1 cellular context compared by ENCODE assay signal in the genomic region with DNA sequence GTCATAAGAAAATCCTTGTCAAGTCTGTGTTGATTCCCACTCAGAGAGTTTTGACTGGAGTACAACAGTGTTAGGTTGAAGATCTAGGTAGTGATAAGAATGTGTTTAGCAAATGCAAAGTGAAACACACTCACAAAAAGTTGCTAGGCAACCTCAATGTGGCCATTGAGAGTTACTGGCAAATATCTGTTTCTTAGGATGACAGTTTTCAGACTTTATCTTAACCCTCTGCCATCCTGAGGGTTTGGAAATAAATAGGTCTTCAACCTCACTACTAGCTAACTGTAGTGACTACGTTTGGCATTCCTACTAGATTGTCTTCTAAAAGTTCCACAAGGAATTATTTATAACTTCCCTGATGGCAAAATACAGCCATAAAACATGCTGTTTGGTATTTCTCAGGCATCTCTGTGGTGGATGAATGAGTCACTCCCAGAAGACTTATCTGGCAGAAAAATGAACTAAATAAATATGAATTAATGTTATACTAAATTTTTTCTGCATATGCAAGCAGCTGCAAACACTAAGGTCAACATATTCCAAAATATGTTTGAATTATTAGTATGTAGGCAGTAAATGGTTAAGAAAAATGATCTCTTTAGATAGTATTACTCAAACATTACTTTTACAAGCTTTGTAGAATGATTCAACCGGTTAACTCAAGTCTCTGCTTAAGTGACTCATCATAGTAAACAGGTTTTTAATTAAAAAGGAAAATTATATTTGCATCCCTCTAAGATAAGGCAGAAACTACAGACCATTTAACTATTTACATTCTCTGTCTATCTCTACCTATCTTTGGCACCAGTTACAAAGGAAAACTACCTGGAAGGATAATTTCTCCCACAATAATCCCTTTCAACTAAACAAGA.
TF ChIP-seq lines count a peak whose summit lies in the region.

No MANE protein-coding gene starts in this region.

TF ChIP-seq in HepG2, 621 proteins besides CTCF, POLR2A, EP300 and RAD21:
- TF ChIP-seq GPN1 (CRISPR knock-in tag; IDR thresholded peaks at IDR 0.05; ENCODE audit: borderline replicate concordance) (no peak), MEIS1 (CRISPR knock-in tag; IDR thresholded peaks at IDR 0.05; ENCODE audit: borderline replicate concordance) (no peak), PCBP2 (optimal IDR thresholded peaks at IDR 0.05; ENCODE audit: low read depth, low read length, poor library complexity, severe bottlenecking) (no peak), RBM22 (optimal IDR thresholded peaks at IDR 0.05; ENCODE audit: low read length) (no peak), LBX2 (CRISPR knock-in tag; IDR thresholded peaks at IDR 0.05; ENCODE audit: borderline replicate concordance) (no peak), ATF1 (CRISPR knock-in tag; IDR thresholded peaks at IDR 0.05) (no peak), HOXD1 (CRISPR knock-in tag; IDR thresholded peaks at IDR 0.05) (no peak)
- TF ChIP-seq, protein P1, sequence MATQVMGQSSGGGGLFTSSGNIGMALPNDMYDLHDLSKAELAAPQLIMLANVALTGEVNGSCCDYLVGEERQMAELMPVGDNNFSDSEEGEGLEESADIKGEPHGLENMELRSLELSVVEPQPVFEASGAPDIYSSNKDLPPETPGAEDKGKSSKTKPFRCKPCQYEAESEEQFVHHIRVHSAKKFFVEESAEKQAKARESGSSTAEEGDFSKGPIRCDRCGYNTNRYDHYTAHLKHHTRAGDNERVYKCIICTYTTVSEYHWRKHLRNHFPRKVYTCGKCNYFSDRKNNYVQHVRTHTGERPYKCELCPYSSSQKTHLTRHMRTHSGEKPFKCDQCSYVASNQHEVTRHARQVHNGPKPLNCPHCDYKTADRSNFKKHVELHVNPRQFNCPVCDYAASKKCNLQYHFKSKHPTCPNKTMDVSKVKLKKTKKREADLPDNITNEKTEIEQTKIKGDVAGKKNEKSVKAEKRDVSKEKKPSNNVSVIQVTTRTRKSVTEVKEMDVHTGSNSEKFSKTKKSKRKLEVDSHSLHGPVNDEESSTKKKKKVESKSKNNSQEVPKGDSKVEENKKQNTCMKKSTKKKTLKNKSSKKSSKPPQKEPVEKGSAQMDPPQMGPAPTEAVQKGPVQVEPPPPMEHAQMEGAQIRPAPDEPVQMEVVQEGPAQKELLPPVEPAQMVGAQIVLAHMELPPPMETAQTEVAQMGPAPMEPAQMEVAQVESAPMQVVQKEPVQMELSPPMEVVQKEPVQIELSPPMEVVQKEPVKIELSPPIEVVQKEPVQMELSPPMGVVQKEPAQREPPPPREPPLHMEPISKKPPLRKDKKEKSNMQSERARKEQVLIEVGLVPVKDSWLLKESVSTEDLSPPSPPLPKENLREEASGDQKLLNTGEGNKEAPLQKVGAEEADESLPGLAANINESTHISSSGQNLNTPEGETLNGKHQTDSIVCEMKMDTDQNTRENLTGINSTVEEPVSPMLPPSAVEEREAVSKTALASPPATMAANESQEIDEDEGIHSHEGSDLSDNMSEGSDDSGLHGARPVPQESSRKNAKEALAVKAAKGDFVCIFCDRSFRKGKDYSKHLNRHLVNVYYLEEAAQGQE (IDR thresholded peaks at IDR 0.05; ENCODE audit: borderline replicate concordance in 1 of 2, low read depth in 1 of 2, low read length in 2 of 2), result no peak
